In the genomic region with DNA sequence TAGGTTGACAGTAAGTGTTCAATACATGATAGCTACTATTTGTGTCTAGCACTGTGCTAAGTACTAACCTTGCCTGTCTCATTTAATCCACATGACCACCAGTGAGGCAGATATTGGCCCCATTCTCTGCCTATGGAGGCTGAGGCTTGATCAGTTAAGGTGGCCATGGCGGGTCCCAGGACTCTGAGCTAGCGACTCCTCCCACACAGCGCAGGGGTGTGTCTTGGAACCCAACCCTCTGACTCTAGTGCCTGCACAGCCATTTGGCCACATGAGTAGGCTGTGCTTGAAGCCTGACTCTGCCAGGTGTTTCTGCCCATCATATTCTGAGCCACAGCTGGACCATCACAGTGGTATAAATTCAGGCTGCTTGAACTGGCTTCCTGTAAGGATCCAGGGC, we compare ENCODE assay signal across 2 cellular contexts.
TF ChIP-seq lines count a peak whose summit lies in the region.

No MANE protein-coding gene starts in this region.

TF ChIP-seq in HepG2, 621 proteins besides CTCF, POLR2A, EP300 and RAD21:
- no peak for TF ChIP-seq BORCS8-MEF2B (CRISPR knock-in tag; IDR thresholded peaks at IDR 0.05)
- TF ChIP-seq ZNF629 (CRISPR knock-in tag; conservative IDR thresholded peaks at IDR 0.05), result peak; percentile 53; the same call in 1 of the 2 replicates
- no peak for TF ChIP-seq MTF1 (CRISPR knock-in tag; IDR thresholded peaks at IDR 0.05)
- TF ChIP-seq, protein P1, sequence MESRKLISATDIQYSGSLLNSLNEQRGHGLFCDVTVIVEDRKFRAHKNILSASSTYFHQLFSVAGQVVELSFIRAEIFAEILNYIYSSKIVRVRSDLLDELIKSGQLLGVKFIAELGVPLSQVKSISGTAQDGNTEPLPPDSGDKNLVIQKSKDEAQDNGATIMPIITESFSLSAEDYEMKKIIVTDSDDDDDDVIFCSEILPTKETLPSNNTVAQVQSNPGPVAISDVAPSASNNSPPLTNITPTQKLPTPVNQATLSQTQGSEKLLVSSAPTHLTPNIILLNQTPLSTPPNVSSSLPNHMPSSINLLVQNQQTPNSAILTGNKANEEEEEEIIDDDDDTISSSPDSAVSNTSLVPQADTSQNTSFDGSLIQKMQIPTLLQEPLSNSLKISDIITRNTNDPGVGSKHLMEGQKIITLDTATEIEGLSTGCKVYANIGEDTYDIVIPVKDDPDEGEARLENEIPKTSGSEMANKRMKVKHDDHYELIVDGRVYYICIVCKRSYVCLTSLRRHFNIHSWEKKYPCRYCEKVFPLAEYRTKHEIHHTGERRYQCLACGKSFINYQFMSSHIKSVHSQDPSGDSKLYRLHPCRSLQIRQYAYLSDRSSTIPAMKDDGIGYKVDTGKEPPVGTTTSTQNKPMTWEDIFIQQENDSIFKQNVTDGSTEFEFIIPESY (CRISPR knock-in tag; IDR thresholded peaks at IDR 0.05), result peak; percentile 37; the same call in 1 of the 2 replicates
- TF ChIP-seq, protein P2, sequence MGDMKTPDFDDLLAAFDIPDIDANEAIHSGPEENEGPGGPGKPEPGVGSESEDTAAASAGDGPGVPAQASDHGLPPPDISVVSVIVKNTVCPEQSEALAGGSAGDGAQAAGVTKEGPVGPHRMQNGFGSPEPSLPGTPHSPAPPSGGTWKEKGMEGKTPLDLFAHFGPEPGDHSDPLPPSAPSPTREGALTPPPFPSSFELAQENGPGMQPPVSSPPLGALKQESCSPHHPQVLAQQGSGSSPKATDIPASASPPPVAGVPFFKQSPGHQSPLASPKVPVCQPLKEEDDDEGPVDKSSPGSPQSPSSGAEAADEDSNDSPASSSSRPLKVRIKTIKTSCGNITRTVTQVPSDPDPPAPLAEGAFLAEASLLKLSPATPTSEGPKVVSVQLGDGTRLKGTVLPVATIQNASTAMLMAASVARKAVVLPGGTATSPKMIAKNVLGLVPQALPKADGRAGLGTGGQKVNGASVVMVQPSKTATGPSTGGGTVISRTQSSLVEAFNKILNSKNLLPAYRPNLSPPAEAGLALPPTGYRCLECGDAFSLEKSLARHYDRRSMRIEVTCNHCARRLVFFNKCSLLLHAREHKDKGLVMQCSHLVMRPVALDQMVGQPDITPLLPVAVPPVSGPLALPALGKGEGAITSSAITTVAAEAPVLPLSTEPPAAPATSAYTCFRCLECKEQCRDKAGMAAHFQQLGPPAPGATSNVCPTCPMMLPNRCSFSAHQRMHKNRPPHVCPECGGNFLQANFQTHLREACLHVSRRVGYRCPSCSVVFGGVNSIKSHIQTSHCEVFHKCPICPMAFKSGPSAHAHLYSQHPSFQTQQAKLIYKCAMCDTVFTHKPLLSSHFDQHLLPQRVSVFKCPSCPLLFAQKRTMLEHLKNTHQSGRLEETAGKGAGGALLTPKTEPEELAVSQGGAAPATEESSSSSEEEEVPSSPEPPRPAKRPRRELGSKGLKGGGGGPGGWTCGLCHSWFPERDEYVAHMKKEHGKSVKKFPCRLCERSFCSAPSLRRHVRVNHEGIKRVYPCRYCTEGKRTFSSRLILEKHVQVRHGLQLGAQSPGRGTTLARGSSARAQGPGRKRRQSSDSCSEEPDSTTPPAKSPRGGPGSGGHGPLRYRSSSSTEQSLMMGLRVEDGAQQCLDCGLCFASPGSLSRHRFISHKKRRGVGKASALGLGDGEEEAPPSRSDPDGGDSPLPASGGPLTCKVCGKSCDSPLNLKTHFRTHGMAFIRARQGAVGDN (CRISPR knock-in tag; IDR thresholded peaks at IDR 0.05), result peak; percentile 18; the same call in 1 of the 2 replicates

TF ChIP-seq in GM12891, 5 proteins besides CTCF, POLR2A, EP300 and RAD21:
- TF ChIP-seq POLR2AphosphoS5 (IDR thresholded peaks at IDR 0.05; ENCODE audit: low read depth, low read length), result no peak
- no peak for TF ChIP-seq PAX5 (IDR thresholded peaks at IDR 0.05; ENCODE audit: insufficient read depth, low read length, severe bottlenecking)
- no peak for TF ChIP-seq POU2F2 (IDR thresholded peaks at IDR 0.05; ENCODE audit: low read depth, low read length)
- no peak for TF ChIP-seq SPI1 (IDR thresholded peaks at IDR 0.05; ENCODE audit: low read depth, low read length)
- no peak for TF ChIP-seq TAF1 (IDR thresholded peaks at IDR 0.05; ENCODE audit: low read depth, low read length)
TF ChIP-seq in GM12891: peak in this region for 0.
